ENCODE assay signal across 1 cellular context in the genomic region with DNA sequence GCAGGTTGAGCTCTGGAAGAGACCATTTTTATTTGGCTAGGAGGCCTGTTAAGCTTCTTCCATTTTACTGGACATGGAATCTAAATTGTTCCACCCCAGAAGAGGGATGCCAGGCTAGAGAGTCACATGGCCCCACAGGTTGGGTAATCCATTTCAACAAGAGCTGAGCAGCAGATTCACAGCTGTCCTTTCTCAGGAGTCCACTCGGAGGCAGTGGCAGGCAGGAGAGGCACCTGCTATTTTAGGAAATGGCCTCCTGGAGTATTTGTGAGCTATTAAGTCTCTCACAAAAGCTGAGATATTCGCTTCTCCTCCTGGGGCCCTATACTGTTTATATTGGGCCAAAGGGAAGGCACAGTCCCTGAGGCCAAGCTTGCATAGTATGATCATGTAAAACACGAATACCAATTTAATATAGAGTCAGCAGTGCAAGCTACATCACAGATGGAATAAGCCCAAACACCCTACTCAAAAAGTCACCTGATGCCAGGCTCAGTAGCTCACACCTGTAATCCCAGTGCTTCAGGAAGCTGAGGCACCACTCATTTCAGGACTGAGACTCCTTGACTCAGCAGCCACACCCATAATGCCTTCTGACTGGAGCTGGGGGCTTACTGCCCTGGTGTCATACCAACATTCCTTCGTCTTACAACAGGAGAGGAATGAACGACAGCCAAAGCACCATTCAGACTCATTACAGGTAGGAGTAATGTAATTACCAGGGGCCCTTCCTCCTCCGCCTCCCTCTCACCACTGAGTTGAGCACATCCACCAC.
TF ChIP-seq lines count a peak whose summit lies in the region.

No MANE protein-coding gene starts in this region.

TF ChIP-seq in GM23338, 12 proteins besides CTCF, POLR2A, EP300 and RAD21 (continued from another document):
- TF ChIP-seq, protein P1, sequence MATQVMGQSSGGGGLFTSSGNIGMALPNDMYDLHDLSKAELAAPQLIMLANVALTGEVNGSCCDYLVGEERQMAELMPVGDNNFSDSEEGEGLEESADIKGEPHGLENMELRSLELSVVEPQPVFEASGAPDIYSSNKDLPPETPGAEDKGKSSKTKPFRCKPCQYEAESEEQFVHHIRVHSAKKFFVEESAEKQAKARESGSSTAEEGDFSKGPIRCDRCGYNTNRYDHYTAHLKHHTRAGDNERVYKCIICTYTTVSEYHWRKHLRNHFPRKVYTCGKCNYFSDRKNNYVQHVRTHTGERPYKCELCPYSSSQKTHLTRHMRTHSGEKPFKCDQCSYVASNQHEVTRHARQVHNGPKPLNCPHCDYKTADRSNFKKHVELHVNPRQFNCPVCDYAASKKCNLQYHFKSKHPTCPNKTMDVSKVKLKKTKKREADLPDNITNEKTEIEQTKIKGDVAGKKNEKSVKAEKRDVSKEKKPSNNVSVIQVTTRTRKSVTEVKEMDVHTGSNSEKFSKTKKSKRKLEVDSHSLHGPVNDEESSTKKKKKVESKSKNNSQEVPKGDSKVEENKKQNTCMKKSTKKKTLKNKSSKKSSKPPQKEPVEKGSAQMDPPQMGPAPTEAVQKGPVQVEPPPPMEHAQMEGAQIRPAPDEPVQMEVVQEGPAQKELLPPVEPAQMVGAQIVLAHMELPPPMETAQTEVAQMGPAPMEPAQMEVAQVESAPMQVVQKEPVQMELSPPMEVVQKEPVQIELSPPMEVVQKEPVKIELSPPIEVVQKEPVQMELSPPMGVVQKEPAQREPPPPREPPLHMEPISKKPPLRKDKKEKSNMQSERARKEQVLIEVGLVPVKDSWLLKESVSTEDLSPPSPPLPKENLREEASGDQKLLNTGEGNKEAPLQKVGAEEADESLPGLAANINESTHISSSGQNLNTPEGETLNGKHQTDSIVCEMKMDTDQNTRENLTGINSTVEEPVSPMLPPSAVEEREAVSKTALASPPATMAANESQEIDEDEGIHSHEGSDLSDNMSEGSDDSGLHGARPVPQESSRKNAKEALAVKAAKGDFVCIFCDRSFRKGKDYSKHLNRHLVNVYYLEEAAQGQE (IDR thresholded peaks at IDR 0.05; ENCODE audit: unreplicated experiment), result no peak
- TF ChIP-seq POLR2AphosphoS5 (IDR thresholded peaks at IDR 0.05; ENCODE audit: low read depth) (no peak), JUNB (IDR thresholded peaks at IDR 0.05; ENCODE audit: unreplicated experiment) (no peak)
- TF ChIP-seq, protein P2, sequence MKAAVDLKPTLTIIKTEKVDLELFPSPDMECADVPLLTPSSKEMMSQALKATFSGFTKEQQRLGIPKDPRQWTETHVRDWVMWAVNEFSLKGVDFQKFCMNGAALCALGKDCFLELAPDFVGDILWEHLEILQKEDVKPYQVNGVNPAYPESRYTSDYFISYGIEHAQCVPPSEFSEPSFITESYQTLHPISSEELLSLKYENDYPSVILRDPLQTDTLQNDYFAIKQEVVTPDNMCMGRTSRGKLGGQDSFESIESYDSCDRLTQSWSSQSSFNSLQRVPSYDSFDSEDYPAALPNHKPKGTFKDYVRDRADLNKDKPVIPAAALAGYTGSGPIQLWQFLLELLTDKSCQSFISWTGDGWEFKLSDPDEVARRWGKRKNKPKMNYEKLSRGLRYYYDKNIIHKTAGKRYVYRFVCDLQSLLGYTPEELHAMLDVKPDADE (IDR thresholded peaks at IDR 0.05), result no peak
- TF ChIP-seq, protein P3, sequence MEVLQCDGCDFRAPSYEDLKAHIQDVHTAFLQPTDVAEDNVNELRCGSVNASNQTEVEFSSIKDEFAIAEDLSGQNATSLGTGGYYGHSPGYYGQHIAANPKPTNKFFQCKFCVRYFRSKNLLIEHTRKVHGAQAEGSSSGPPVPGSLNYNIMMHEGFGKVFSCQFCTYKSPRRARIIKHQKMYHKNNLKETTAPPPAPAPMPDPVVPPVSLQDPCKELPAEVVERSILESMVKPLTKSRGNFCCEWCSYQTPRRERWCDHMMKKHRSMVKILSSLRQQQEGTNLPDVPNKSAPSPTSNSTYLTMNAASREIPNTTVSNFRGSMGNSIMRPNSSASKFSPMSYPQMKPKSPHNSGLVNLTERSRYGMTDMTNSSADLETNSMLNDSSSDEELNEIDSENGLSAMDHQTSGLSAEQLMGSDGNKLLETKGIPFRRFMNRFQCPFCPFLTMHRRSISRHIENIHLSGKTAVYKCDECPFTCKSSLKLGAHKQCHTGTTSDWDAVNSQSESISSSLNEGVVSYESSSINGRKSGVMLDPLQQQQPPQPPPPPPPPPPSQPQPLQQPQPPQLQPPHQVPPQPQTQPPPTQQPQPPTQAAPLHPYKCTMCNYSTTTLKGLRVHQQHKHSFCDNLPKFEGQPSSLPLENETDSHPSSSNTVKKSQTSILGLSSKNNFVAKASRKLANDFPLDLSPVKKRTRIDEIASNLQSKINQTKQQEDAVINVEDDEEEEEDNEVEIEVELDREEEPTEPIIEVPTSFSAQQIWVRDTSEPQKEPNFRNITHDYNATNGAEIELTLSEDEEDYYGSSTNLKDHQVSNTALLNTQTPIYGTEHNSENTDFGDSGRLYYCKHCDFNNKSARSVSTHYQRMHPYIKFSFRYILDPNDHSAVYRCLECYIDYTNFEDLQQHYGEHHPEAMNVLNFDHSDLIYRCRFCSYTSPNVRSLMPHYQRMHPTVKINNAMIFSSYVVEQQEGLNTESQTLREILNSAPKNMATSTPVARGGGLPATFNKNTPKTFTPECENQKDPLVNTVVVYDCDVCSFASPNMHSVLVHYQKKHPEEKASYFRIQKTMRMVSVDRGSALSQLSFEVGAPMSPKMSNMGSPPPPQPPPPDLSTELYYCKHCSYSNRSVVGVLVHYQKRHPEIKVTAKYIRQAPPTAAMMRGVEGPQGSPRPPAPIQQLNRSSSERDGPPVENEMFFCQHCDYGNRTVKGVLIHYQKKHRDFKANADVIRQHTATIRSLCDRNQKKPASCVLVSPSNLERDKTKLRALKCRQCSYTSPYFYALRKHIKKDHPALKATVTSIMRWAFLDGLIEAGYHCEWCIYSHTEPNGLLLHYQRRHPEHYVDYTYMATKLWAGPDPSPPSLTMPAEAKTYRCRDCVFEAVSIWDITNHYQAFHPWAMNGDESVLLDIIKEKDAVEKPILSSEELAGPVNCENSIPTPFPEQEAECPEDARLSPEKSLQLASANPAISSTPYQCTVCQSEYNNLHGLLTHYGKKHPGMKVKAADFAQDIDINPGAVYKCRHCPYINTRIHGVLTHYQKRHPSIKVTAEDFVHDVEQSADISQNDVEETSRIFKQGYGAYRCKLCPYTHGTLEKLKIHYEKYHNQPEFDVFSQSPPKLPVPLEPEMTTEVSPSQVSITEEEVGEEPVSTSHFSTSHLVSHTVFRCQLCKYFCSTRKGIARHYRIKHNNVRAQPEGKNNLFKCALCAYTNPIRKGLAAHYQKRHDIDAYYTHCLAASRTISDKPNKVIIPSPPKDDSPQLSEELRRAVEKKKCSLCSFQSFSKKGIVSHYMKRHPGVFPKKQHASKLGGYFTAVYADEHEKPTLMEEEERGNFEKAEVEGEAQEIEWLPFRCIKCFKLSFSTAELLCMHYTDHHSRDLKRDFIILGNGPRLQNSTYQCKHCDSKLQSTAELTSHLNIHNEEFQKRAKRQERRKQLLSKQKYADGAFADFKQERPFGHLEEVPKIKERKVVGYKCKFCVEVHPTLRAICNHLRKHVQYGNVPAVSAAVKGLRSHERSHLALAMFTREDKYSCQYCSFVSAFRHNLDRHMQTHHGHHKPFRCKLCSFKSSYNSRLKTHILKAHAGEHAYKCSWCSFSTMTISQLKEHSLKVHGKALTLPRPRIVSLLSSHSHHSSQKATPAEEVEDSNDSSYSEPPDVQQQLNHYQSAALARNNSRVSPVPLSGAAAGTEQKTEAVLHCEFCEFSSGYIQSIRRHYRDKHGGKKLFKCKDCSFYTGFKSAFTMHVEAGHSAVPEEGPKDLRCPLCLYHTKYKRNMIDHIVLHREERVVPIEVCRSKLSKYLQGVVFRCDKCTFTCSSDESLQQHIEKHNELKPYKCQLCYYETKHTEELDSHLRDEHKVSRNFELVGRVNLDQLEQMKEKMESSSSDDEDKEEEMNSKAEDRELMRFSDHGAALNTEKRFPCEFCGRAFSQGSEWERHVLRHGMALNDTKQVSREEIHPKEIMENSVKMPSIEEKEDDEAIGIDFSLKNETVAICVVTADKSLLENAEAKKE (CRISPR knock-in tag; IDR thresholded peaks at IDR 0.05), result no peak
